ENCODE assay signal across 8 cellular contexts in the genomic region with DNA sequence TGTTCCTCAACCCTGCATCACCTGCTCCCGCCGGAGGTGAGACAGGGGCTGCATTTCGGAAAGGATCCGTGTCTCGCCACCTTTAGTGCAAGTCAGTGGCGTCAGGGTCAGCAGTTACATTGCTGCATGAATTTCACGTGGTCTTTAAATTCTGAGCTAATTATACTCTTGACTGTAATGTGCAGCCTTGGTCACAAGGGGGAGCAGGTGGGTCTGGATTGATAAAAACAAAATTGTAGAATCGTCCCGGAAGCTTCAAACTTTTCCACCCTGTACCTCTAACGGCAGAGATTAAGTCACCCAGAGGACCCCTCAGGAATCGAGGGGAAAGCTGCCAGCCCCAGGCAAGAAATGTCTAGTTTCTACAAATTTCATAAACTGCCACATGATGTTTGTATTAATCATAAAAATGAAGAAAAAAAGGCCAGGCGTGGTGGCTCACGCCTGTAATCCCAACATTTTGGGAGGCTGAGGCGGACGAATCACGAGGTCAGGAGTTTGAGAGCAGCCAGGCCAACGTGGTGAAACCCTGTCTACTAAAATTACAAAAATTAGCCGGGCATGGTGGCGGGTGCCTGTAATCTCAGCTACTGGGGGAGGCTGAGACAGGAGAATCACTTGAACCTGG. TPM values are rescaled to one million over a fixed set of nuclear protein-coding genes. Genes with fewer than 3 reads are reported as not detected.
DNase-seq lines count a peak whose midpoint lies in the region; ATAC-seq and TF ChIP-seq lines count a peak whose summit lies in the region.

No MANE protein-coding gene starts in this region.

- H3K27ac ChIP-seq in CD4-positive, alpha-beta T cell (ENCODE audit: low read depth, low read length), result no peak overlapping the region
- H3K27ac ChIP-seq in OCI-LY3 (ENCODE audit: low read length), result peak overlapping the region; percentile 47

- H3K36me3 Mint-ChIP-seq in CD4-positive, alpha-beta T cell (ENCODE audit: low read depth), result peaks cover 46% of the 10 kb centered on the region
- peaks cover 0 to 47% (median 5%) of the 10 kb centered on the region in 3 donors for H3K36me3 Mint-ChIP-seq in naive thymus-derived CD8-positive, alpha-beta T cell

- no peaks in the 10 kb centered on the region for H3K27me3 ChIP-seq in CD4-positive, alpha-beta T cell (ENCODE audit: control insufficient read depth, insufficient read depth, low read length)
- no peaks in the 10 kb centered on the region for H3K27me3 ChIP-seq in OCI-LY3 (ENCODE audit: low read depth, low read length)

- peaks cover 35% of the 10 kb centered on the region for H3K36me3 ChIP-seq in OCI-LY3 (replicated peaks; ENCODE audit: low read depth, low read length)

- no peak overlapping the region for H2AFZ ChIP-seq in OCI-LY3 (ENCODE audit: low read depth, low read length)

- H4K20me1 ChIP-seq in OCI-LY3 (ENCODE audit: insufficient read depth, low read length), result no peaks in the 10 kb centered on the region

- H3K9me3 Mint-ChIP-seq in CD4-positive, alpha-beta T cell, result no peaks in the 10 kb centered on the region
- H3K9me3 Mint-ChIP-seq in naive thymus-derived CD8-positive, alpha-beta T cell, result no peaks in the 10 kb centered on the region
- no peaks in the 10 kb centered on the region for H3K9me3 Mint-ChIP-seq in stimulated activated naive CD8-positive, alpha-beta T cell treated with anti-CD3 and anti-CD28 coated beads, Interleukin-15, amount 100 ng/mL, for 72 hours

- H3K4me3 Mint-ChIP-seq in CD4-positive, alpha-beta T cell, result no peak overlapping the region
- H3K4me3 Mint-ChIP-seq in naive thymus-derived CD8-positive, alpha-beta T cell, result peak overlapping the region in 6 of 10 donors; percentile 5 to 46 (median 23)
- H3K4me3 Mint-ChIP-seq in stimulated activated naive CD8-positive, alpha-beta T cell treated with anti-CD3 and anti-CD28 coated beads, Interleukin-15, amount 100 ng/mL, for 72 hours, result peak overlapping the region; percentile 40 to 48

- CTCF ChIA-PET in CD4-positive, alpha-beta T cell (lab: Charles Lee), result interaction anchor here (0.6 to 7.4 kb wide), 36 partner anchors 9 to 355 kb away, joined by 3 to 204 read pairs (median 5); a partner anchor contains a TSS

- peak; percentile 97 for ATAC-seq in CD4-positive, alpha-beta T cell (ENCODE audit: poor library complexity)
- ATAC-seq in HG03565 (IDR thresholded peaks at IDR 0.05; ENCODE audit: unreplicated experiment), result peak; percentile 49
- peak; percentile 74 to 89 for ATAC-seq in naive thymus-derived CD8-positive, alpha-beta T cell
- peak; percentile 78 for ATAC-seq in stimulated activated naive CD8-positive, alpha-beta T cell treated with anti-CD3 and anti-CD28 coated beads, Interleukin-15, amount 100 ng/mL, for 72 hours

- no peaks in the 10 kb centered on the region for H3K27me3 Mint-ChIP-seq in CD4-positive, alpha-beta T cell
- no peaks in the 10 kb centered on the region for H3K27me3 Mint-ChIP-seq in naive thymus-derived CD8-positive, alpha-beta T cell
- no peaks in the 10 kb centered on the region for H3K27me3 Mint-ChIP-seq in stimulated activated naive CD8-positive, alpha-beta T cell treated with anti-CD3 and anti-CD28 coated beads, Interleukin-15, amount 100 ng/mL, for 72 hours

- TF ChIP-seq CTCF in CD4-positive, alpha-beta T cell (IDR thresholded peaks at IDR 0.05), result peak; percentile 90
- TF ChIP-seq CTCF in OCI-LY3 (IDR thresholded peaks at IDR 0.05; ENCODE audit: low read depth, low read length), result peak; percentile 80

- DNase-seq in CD4-positive, alpha-beta T cell, result peak; percentile 59 to 83 (median 76)
- DNase-seq in activated T-cell treated with anti-CD3 and anti-CD28 coated beads for 1 hour (ENCODE audit: low read depth) (peak; percentile 81), erythroblast (lab: John Stamatoyannopoulos, UW) (peak; percentile 86 to 94), NCI-H1048 (lab: John Stamatoyannopoulos, UW) (no peak)
- peak; percentile 58 to 87 (median 78) for DNase-seq in naive thymus-derived CD8-positive, alpha-beta T cell
- peak; percentile 75 for DNase-seq in stimulated activated naive CD8-positive, alpha-beta T cell treated with anti-CD3 and anti-CD28 coated beads, Interleukin-15, amount 100 ng/mL, for 72 hours

- no peak for TF ChIP-seq POLR2A in erythroblast (IDR thresholded peaks at IDR 0.05; ENCODE audit: low read length)

- H3K9ac ChIP-seq in OCI-LY3 (ENCODE audit: low read length), result no peak overlapping the region

- peaks cover 13% of the 10 kb centered on the region for H3K4me1 Mint-ChIP-seq in CD4-positive, alpha-beta T cell (ENCODE audit: low read depth)
- H3K4me1 Mint-ChIP-seq in naive thymus-derived CD8-positive, alpha-beta T cell, result peaks cover 8 to 29% (median 17%) of the 10 kb centered on the region in 4 donors
- H3K4me1 Mint-ChIP-seq in stimulated activated naive CD8-positive, alpha-beta T cell treated with anti-CD3 and anti-CD28 coated beads, Interleukin-15, amount 100 ng/mL, for 72 hours, result peaks cover 28% of the 10 kb centered on the region

- peak overlapping the region; percentile 4 for H3K27ac Mint-ChIP-seq in CD4-positive, alpha-beta T cell
- H3K27ac Mint-ChIP-seq in naive thymus-derived CD8-positive, alpha-beta T cell, result peak overlapping the region; percentile 7 to 86 (median 80)
- peak overlapping the region; percentile 96 to 98 for H3K27ac Mint-ChIP-seq in stimulated activated naive CD8-positive, alpha-beta T cell treated with anti-CD3 and anti-CD28 coated beads, Interleukin-15, amount 100 ng/mL, for 72 hours

- POLR2A ChIA-PET in CD4-positive, alpha-beta T cell (lab: Charles Lee), result interaction anchor here (0.6 to 4.6 kb wide), 19 partner anchors 13 to 1280 kb away, joined by 3 to 67 read pairs (median 7); a partner anchor contains a TSS
- POLR2A ChIA-PET in naive thymus-derived CD8-positive, alpha-beta T cell (lab: Charles Lee), result interaction anchor here (0.5 to 8.6 kb wide), 23 partner anchors 9 to 131 kb away, joined by 3 to 102 read pairs (median 5); a partner anchor contains a TSS

- peaks cover 12% of the 10 kb centered on the region for H3K4me1 ChIP-seq in OCI-LY3 (ENCODE audit: low read length)

- H3K4me3 ChIP-seq in OCI-LY3 (ENCODE audit: low read length), result no peak overlapping the region

- intact Hi-C loops in CD4-positive, alpha-beta T cell (cut with DNase I, micrococcal nuclease), result loop anchor here (1.0 to 5.0 kb wide), 4 partner anchors 24 to 134 kb away; no protein-coding TSS in a partner anchor

- H3K79me2 ChIP-seq in OCI-LY3 (ENCODE audit: low read length), result no peaks in the 10 kb centered on the region

- H3K4me2 ChIP-seq in OCI-LY3 (ENCODE audit: low read length), result peak overlapping the region; percentile 33; the same call in 1 of the 2 replicates

- H3K9me3 ChIP-seq in CD4-positive, alpha-beta T cell (ENCODE audit: control insufficient read depth, low read length), result no peaks in the 10 kb centered on the region
- H3K9me3 ChIP-seq in OCI-LY3 (ENCODE audit: insufficient read depth, low read length), result no peaks in the 10 kb centered on the region

RNA-seq across cellular contexts. Expression of a gene that starts 20.2 kb away (rescaled TPM):
- total RNA-seq in CD4-positive, alpha-beta T cell, result 10 to 100 TPM; 39.8 to 42.1 TPM
- total RNA-seq in naive thymus-derived CD8-positive, alpha-beta T cell, result 10 to 100 TPM; 37.0 to 37.4 TPM
- polyA plus RNA-seq in naive thymus-derived CD8-positive, alpha-beta T cell, result 10 to 100 TPM in 1 of 3 donors, 1 to 10 TPM in 2; 7.2 to 13.0 (median 7.3) TPM

RNA-seq across cellular contexts. Expression of a gene that starts 45.5 kb away (rescaled TPM):
- total RNA-seq in CD4-positive, alpha-beta T cell, result 10 to 100 TPM; 68.5 to 74.3 TPM
- 10 to 100 TPM; 53.0 to 53.1 TPM for total RNA-seq in naive thymus-derived CD8-positive, alpha-beta T cell
- polyA plus RNA-seq in naive thymus-derived CD8-positive, alpha-beta T cell, result 10 to 100 TPM in 1 of 3 donors, 1 to 10 TPM in 2; 5.0 to 10.8 (median 7.1) TPM

Comparison
In these comparisons a context has a peak if more than half of its experiments do, and no peak if none do; other contexts are left out.
1. H3K27ac Mint-ChIP-seq: peak in every context shown above with its lines; median percentile 97 in stimulated activated naive CD8-positive, alpha-beta T cell treated with anti-CD3 and anti-CD28 coated beads, Interleukin-15, amount 100 ng/mL, for 72 hours; 80 in naive thymus-derived CD8-positive, alpha-beta T cell; 4 in CD4-positive, alpha-beta T cell.